ENCODE assay signal across 8 cellular contexts in the genomic region with DNA sequence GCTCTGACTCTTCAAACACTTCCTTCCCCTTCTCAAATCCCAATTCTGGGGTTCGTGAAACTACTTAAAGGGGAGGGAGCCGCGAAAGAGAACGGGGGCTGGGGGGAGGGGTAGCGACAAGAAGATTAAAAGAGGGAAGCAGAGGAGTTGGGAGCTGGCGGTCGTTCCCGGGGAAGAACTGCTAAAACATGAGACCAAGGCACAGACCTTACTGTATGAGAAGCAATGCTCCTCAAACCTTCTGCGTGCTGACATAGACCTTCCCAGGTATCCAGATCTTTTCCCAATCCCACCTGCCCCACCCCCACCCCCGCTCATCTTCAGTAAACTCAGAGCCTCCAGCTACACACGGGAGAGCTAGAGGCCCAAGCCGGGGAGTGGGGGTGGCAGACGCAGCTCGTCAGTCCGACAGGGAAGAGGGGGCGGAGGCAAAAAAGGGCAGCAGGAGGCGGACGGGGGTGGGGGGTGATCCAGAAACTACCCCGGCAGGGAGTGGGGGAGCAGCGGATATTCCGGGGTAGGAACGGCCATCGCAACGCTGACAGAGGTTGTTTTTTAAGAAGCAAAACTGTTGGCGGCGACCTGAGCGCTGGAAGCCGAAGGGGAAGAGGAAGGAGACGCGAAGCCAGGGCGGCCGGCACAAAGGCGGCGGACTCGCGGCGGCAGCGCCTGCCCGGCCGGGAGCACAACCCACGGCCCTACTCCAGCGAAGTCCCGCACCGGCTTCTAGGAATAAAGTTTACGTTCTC. TPM values are rescaled to one million over a fixed set of nuclear protein-coding genes. Genes with fewer than 3 reads are reported as not detected.
DNase-seq lines count a peak whose midpoint lies in the region; ATAC-seq and TF ChIP-seq lines count a peak whose summit lies in the region.

No MANE protein-coding gene starts in this region.

- H3K27ac ChIP-seq in WERI-Rb-1 (peak overlapping the region; percentile 99), smooth muscle cell (ENCODE audit: low read depth) (peak overlapping the region; percentile 99)

- H3K36me3 ChIP-seq in WERI-Rb-1 (no peaks in the 10 kb centered on the region), smooth muscle cell (ENCODE audit: low read depth) (no peaks in the 10 kb centered on the region)

- TF ChIP-seq CTCF in AG09319 (IDR thresholded peaks at IDR 0.05; ENCODE audit: low read depth, low read length) (no peak), WERI-Rb-1 (IDR thresholded peaks at IDR 0.05; ENCODE audit: low read depth, low read length) (no peak), smooth muscle cell (IDR thresholded peaks at IDR 0.05; ENCODE audit: borderline replicate concordance, insufficient read depth, poor library complexity, severe bottlenecking) (no peak)

- 0% methylated on average over 23 of the region's 45 CpGs for WGBS in smooth muscle cell (ENCODE audit: low lambda C conversion rate)

- peak; percentile 86 for DNase-seq in AG09319 (ENCODE audit: extremely low read depth, low read depth)
- peak; percentile 94 for DNase-seq in NCI-H2196 treated with DMSO at 0.1 percent for 48 hours (lab: John Stamatoyannopoulos, UW; ENCODE audit: unreplicated experiment)
- peak; percentile 95 for DNase-seq in WERI-Rb-1
- peak; percentile 73 for DNase-seq in cerebellum (ENCODE audit: low spot score)
- peak; percentile 97 for DNase-seq in islet precursor cell
- peak; percentile 59 for DNase-seq in smooth muscle cell (lab: John Stamatoyannopoulos, UW; ENCODE audit: unreplicated experiment)

- H3K9me3 ChIP-seq in WERI-Rb-1 (ENCODE audit: severe bottlenecking) (no peaks in the 10 kb centered on the region), smooth muscle cell (replicated peaks; ENCODE audit: low read depth) (no peaks in the 10 kb centered on the region)

- H3F3A ChIP-seq in smooth muscle cell (ENCODE audit: low read depth), result peaks cover 7% of the 10 kb centered on the region

- peaks cover 56% of the 10 kb centered on the region for H3K79me2 ChIP-seq in smooth muscle cell (ENCODE audit: low read depth)

- ATAC-seq in GM18909 (IDR thresholded peaks at IDR 0.05; ENCODE audit: poor library complexity, unreplicated experiment) (peak; percentile 68), HG03103 (IDR thresholded peaks at IDR 0.05; ENCODE audit: low read depth, unreplicated experiment) (peak; percentile 55)

- peak overlapping the region; percentile 86 for H2AFZ ChIP-seq in smooth muscle cell (ENCODE audit: low read depth)

- H3K4me1 ChIP-seq in smooth muscle cell (ENCODE audit: low read depth), result peaks cover 63% of the 10 kb centered on the region

- peak overlapping the region; percentile 97 for H3K9ac ChIP-seq in smooth muscle cell (ENCODE audit: low read depth)

- peaks cover 2% of the 10 kb centered on the region for H4K20me1 ChIP-seq in smooth muscle cell (ENCODE audit: low read depth)

- peak overlapping the region; percentile 98 for H3K4me2 ChIP-seq in smooth muscle cell

- H3K27me3 ChIP-seq in WERI-Rb-1 (ENCODE audit: insufficient read depth, low read depth, severe bottlenecking), result no peaks in the 10 kb centered on the region
- no peaks in the 10 kb centered on the region for H3K27me3 ChIP-seq in smooth muscle cell (ENCODE audit: low read depth)

- H3K4me3 ChIP-seq in WERI-Rb-1 (ENCODE audit: low read depth, low read length) (peak overlapping the region; percentile 95), smooth muscle cell (peak overlapping the region; percentile 96)

RNA-seq across cellular contexts. Expression of gene BAZ2B, which starts 1.0 kb away (rescaled TPM):
- 250 TPM for total RNA-seq in cerebellum
- total RNA-seq in smooth muscle cell, result 58.5 and 81.3 TPM in 2 replicates
- polyA plus RNA-seq in smooth muscle cell, result 27.7 and 40.9 TPM in 2 replicates

Comparison
In these comparisons a context has a peak if more than half of its experiments do, and no peak if none do; other contexts are left out.
1. Peak in every context shown above with its lines: DNase-seq, ATAC-seq, H3K4me3 ChIP-seq and H3K27ac ChIP-seq.